In the genomic region with DNA sequence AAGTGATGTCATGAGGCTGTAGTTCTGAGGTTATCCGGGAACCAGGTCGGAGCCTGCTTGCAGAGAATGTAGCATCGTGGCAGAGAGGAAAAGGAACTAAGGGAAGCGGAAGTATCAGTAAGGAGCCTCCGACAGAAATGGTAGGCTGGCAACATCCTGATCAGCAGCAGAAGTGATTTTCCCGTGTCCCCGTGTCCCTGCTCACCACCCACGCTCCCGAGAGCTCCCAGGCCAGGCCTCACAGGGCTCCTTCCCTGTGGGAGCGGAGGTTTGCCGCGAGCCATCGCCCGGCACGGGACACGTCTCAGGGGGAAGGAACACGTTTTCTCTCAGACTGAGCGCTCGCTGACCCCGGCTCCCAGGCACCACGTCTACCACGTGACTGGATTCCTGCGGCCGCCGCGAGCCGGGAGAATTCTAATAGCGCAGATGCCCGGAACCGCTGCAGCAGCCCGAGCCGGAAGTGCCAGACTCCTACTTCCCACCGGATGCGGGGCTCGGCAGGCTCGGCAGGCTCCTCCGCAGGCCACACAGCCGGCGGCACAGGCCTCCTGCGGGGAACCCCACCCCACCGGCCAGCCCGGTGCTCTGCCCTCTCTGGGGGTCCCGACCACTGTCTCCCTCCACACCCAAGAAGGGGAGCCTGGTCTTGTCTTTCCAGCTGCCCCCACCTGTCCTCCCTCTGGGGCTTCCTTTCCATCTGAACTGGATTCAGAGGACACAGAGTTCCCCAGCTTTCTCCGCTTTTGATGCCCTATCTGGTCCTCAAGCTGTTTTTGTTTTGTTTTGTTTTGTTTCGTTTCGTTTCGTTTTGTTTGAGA, we compare ENCODE assay signal across 8 cellular contexts.
DNase-seq lines count a peak whose midpoint lies in the region; ATAC-seq and TF ChIP-seq lines count a peak whose summit lies in the region.

No MANE protein-coding gene starts in this region.

- peak overlapping the region; percentile 58 for H3K4me3 ChIP-seq in choroid plexus epithelial cell (ENCODE audit: low read depth, low read length)
- peak overlapping the region; percentile 42 to 46 for H3K4me3 ChIP-seq in left lung

- no peaks in the 10 kb centered on the region for H3K27me3 ChIP-seq in left lung

- H3K4me1 ChIP-seq in left lung: peaks cover 0 to 18% of the 10 kb centered on the region in 2 donors

- no peaks in the 10 kb centered on the region for H3K9me3 ChIP-seq in left lung

- DNase-seq in Caki2 (ENCODE audit: low read depth): peak; percentile 76
- DNase-seq in T-helper 9 cell: peak; percentile 10
- peak; percentile 95 for DNase-seq in choroid plexus epithelial cell (ENCODE audit: low read depth)
- DNase-seq in left lung: peak; percentile 87 to 94
- peak; percentile 56 for DNase-seq in stimulated activated CD4-positive, alpha-beta T cell treated with anti-CD3 and anti-CD28 coated beads, Interleukin-4, amount 100 ng/mL, for 1 hour
- no peak for DNase-seq in NCI-H345 (lab: John Stamatoyannopoulos, UW)

- TF ChIP-seq CTCF in choroid plexus epithelial cell (conservative IDR thresholded peaks at IDR 0.05; ENCODE audit: low read depth, low read length) (no peak), left lung (IDR thresholded peaks at IDR 0.05) (no peak)

- in situ Hi-C loops in Caki2 (cut with HindIII; ENCODE audit: low pct_unique_long_range_greater_than_20kb, low sequenced_read_pairs): no loop called here

- ATAC-seq in HG02610 (IDR thresholded peaks at IDR 0.05; ENCODE audit: unreplicated experiment): peak; percentile 73
- ATAC-seq in left lung: peak; percentile 93
- no peak for ATAC-seq in GM18519 (IDR thresholded peaks at IDR 0.05; ENCODE audit: low FRiP score, unreplicated experiment)

- no peaks in the 10 kb centered on the region for H3K36me3 ChIP-seq in left lung

- H3K27ac ChIP-seq in left lung: peak overlapping the region; percentile 75 to 87

- intact Hi-C loops in left lung (cut with DNase I): no loop called here
